ENCODE assay signal across 10 cellular contexts in genomic region chr7:149865437-149865836, GRCh38.
A peak's percentile ranks its signal among the peaks of the same experiment; 100 is the strongest.
DNase-seq lines count a peak whose midpoint lies in the region; ATAC-seq and TF ChIP-seq lines count a peak whose summit lies in the region.
"Had no signal": no experiment of that assay in that cellular context is flagged by ENCODE, and none has a peak within 500 bp of the region (broad histone marks: within the 10 kb centered on the region; RNA-seq: fewer than 3 reads in every experiment).

No MANE protein-coding gene starts in this region.

- DNase-seq in activated gamma-delta T cell treated with anti-CD3 and anti-CD28 coated beads, Interleukin-2, amount 50 U/mL, for 16 hours (ENCODE audit: low read depth) = peak; percentile 34
- DNase-seq in stimulated activated CD4-positive, alpha-beta T cell treated with anti-CD3 and anti-CD28 coated beads, Interleukin-15, amount 100 ng/mL, for 24 hours = peak; percentile 71
- DNase-seq in LoVo (ENCODE audit: low spot score) (no peak), epidermal melanocyte (ENCODE audit: insufficient read length, low spot score) (no peak)
- DNase-seq: activated B cell treated with CpG ODN at 0.5 μM for 24 hours, NCI-H1417 treated with DMSO at 0.1 percent for 48 hours had no signal

- peak; percentile 60 for ATAC-seq in GM18861 (IDR thresholded peaks at IDR 0.05; ENCODE audit: unreplicated experiment)
- ATAC-seq in HG03196 (IDR thresholded peaks at IDR 0.05; ENCODE audit: unreplicated experiment) = no peak
- ATAC-seq in HG03135 (IDR thresholded peaks at IDR 0.05; ENCODE audit: unreplicated experiment) = no peak

- TF ChIP-seq POLR2A in Raji (IDR thresholded peaks at IDR 0.05; ENCODE audit: insufficient read depth, low read depth, low read length) = 0 out of 2 replicates have a peak, but pooled peaks have one; percentile 15

Comparison
In these comparisons a context has a peak if more than half of its experiments do, and no peak if none do; other contexts are left out.
1. DNase-seq: peak in activated gamma-delta T cell treated with anti-CD3 and anti-CD28 coated beads, Interleukin-2, amount 50 U/mL, for 16 hours (single experiment) and stimulated activated CD4-positive, alpha-beta T cell treated with anti-CD3 and anti-CD28 coated beads, Interleukin-15, amount 100 ng/mL, for 24 hours (single experiment); none in LoVo (single experiment) and epidermal melanocyte (single experiment).